Comparison of ENCODE assay signal across 33 cellular contexts in genomic region chr6:82881519-82881918, GRCh38.
"Had no signal": no experiment of that assay in that cellular context is flagged by ENCODE, and none has a peak within 500 bp of the region (broad histone marks: within the 10 kb centered on the region; RNA-seq: fewer than 3 reads in every experiment).

No MANE protein-coding gene starts in this region.

- H3K36me3 ChIP-seq: adrenal gland, cardiac muscle cell, colonic mucosa, esophagus squamous epithelium, gastroesophageal sphincter had no signal

- DNase-seq: activated CD4-positive, alpha-beta memory T cell treated with anti-CD3 and anti-CD28 coated beads, Interleukin-2, amount 10 ng/mL, durations not matched to agents 7 days and 5 days; activated CD4-positive, alpha-beta T cell treated with anti-CD3 and anti-CD28 coated beads for 36 hours; activated CD4-positive, alpha-beta T cell treated with anti-CD3 and anti-CD28 coated beads, Interleukin-2, amount 10 ng/mL, durations not matched to agents 24 days and 14 days; activated CD4-positive, alpha-beta T cell treated with anti-CD3 and anti-CD28 coated beads, Interleukin-2, amount 50 U/mL, for 4 hours; activated CD4-positive, CD25-positive, alpha-beta regulatory T cell; activated CD4-positive, CD25-positive, alpha-beta regulatory T cell treated with anti-CD3 and anti-CD28 coated beads, Interleukin-2, amount 50 U/mL, for 72 hours; activated CD8-positive, alpha-beta memory T cell treated with anti-CD3 and anti-CD28 coated beads, Interleukin-2, amount 50 U/mL, for 48 hours; activated effector memory CD4-positive, alpha-beta T cell treated with anti-CD3 and anti-CD28 coated beads, Interleukin-2, amount 50 U/mL, for 16 hours; activated naive CD4-positive, alpha-beta T cell treated with anti-CD3 and anti-CD28 coated beads for 36 hours; activated naive CD8-positive, alpha-beta T cell treated with anti-CD3 and anti-CD28 coated beads for 36 hours; activated naive CD8-positive, alpha-beta T cell treated with anti-CD3 and anti-CD28 coated beads, Interleukin-2, amount 50 U/mL, for 24 hours; activated T-cell treated with anti-CD3 and anti-CD28 coated beads, Interleukin-2, amount 50 U/mL, for 4 hours; adrenal gland; amygdala; aorta; body of pancreas; central memory CD4-positive, alpha-beta T cell; cerebellar nuclear complex; colonic mucosa; effector CD8-positive, alpha-beta T cell; esophagus squamous epithelium; foreskin melanocyte; T-helper 1 cell; T-helper 17 cell; T1000 had no signal

- H3K4me3 ChIP-seq: adrenal gland, body of pancreas, cardiac muscle cell, colonic mucosa, esophagus squamous epithelium, gastroesophageal sphincter had no signal

- H3K4me1 Mint-ChIP-seq: activated CD4-positive, alpha-beta memory T cell treated with anti-CD3 and anti-CD28 coated beads, Interleukin-2, amount 10 ng/mL, durations not matched to agents 7 days and 5 days; activated CD4-positive, alpha-beta T cell treated with anti-CD3 and anti-CD28 coated beads for 36 hours; activated CD4-positive, alpha-beta T cell treated with anti-CD3 and anti-CD28 coated beads, Interleukin-2, amount 10 ng/mL, durations not matched to agents 24 days and 14 days; activated naive CD4-positive, alpha-beta T cell treated with anti-CD3 and anti-CD28 coated beads, Interleukin-2, amount 50 U/mL, for 24 hours; activated naive CD8-positive, alpha-beta T cell treated with anti-CD3 and anti-CD28 coated beads for 36 hours; activated naive CD8-positive, alpha-beta T cell treated with anti-CD3 and anti-CD28 coated beads, Interleukin-2, amount 50 U/mL, for 24 hours; T-helper 17 cell had no signal

- H3K27me3 ChIP-seq: body of pancreas, cardiac muscle cell, colonic mucosa, esophagus squamous epithelium, gastroesophageal sphincter had no signal

- H3K9me3 ChIP-seq: adrenal gland, body of pancreas, colonic mucosa, esophagus squamous epithelium, gastroesophageal sphincter had no signal

- H3K36me3 Mint-ChIP-seq: activated naive CD4-positive, alpha-beta T cell treated with anti-CD3 and anti-CD28 coated beads, Interleukin-2, amount 50 U/mL, for 24 hours; activated naive CD8-positive, alpha-beta T cell treated with anti-CD3 and anti-CD28 coated beads for 36 hours had no signal

- H3K4me1 ChIP-seq: adrenal gland, body of pancreas, colonic mucosa had no signal

- H3K27me3 Mint-ChIP-seq: activated CD4-positive, alpha-beta T cell treated with anti-CD3 and anti-CD28 coated beads for 36 hours; activated CD4-positive, alpha-beta T cell treated with anti-CD3 and anti-CD28 coated beads, Interleukin-2, amount 10 ng/mL, durations not matched to agents 24 days and 14 days had no signal

- H3K27ac Mint-ChIP-seq: activated CD4-positive, alpha-beta memory T cell treated with anti-CD3 and anti-CD28 coated beads, Interleukin-2, amount 10 ng/mL, durations not matched to agents 7 days and 5 days; activated CD4-positive, alpha-beta T cell treated with anti-CD3 and anti-CD28 coated beads for 36 hours; activated CD4-positive, alpha-beta T cell treated with anti-CD3 and anti-CD28 coated beads, Interleukin-2, amount 10 ng/mL, durations not matched to agents 24 days and 14 days; activated naive CD4-positive, alpha-beta T cell treated with anti-CD3 and anti-CD28 coated beads for 36 hours; activated naive CD4-positive, alpha-beta T cell treated with anti-CD3 and anti-CD28 coated beads, Interleukin-2, amount 50 U/mL, for 24 hours; activated naive CD8-positive, alpha-beta T cell treated with anti-CD3 and anti-CD28 coated beads for 36 hours; activated naive CD8-positive, alpha-beta T cell treated with anti-CD3 and anti-CD28 coated beads, Interleukin-2, amount 50 U/mL, for 24 hours; activated T-helper 2 cell treated with anti-CD3 and anti-CD28 coated beads, Interferon-gamma antibody, Interleukin-2, Interleukin-4, amounts not matched to agents 10 μg/mL and 5 μg/mL and 100 μg/mL, durations not matched to agents 14 hours and 24 hours and 36 hours; T-helper 17 cell; T-helper 2 cell treated with Interferon-gamma antibody and Interleukin-4, amounts not matched to agents 5 μg/mL and 100 μg/mL, for 36 hours had no signal

- ATAC-seq: activated CD4-positive, alpha-beta T cell treated with anti-CD3 and anti-CD28 coated beads for 36 hours; activated naive CD8-positive, alpha-beta T cell treated with anti-CD3 and anti-CD28 coated beads, Interleukin-2, amount 50 U/mL, for 24 hours; activated T-cell treated with anti-CD3 and anti-CD28 coated beads, Interleukin-2, amount 50 U/mL, for 4 hours; body of pancreas; gastroesophageal sphincter; T-helper 17 cell had no signal

- H3K9me3 Mint-ChIP-seq: activated CD4-positive, alpha-beta memory T cell treated with anti-CD3 and anti-CD28 coated beads, Interleukin-2, amount 10 ng/mL, durations not matched to agents 7 days and 5 days; activated CD4-positive, alpha-beta T cell treated with anti-CD3 and anti-CD28 coated beads, Interleukin-2, amount 10 ng/mL, durations not matched to agents 24 days and 14 days; activated naive CD4-positive, alpha-beta T cell treated with anti-CD3 and anti-CD28 coated beads for 36 hours; activated naive CD4-positive, alpha-beta T cell treated with anti-CD3 and anti-CD28 coated beads, Interleukin-2, amount 50 U/mL, for 24 hours; activated naive CD8-positive, alpha-beta T cell treated with anti-CD3 and anti-CD28 coated beads for 36 hours; activated naive CD8-positive, alpha-beta T cell treated with anti-CD3 and anti-CD28 coated beads, Interleukin-2, amount 50 U/mL, for 24 hours; activated T-cell treated with anti-CD3 and anti-CD28 coated beads, Interleukin-2, amount 50 U/mL, for 4 hours; activated T-helper 2 cell treated with anti-CD3 and anti-CD28 coated beads, Interferon-gamma antibody, Interleukin-2, Interleukin-4, amounts not matched to agents 10 μg/mL and 5 μg/mL and 100 μg/mL, durations not matched to agents 14 hours and 24 hours and 36 hours; T-helper 2 cell treated with Interferon-gamma antibody and Interleukin-4, amounts not matched to agents 5 μg/mL and 100 μg/mL, for 36 hours had no signal

- H3K27ac ChIP-seq: adrenal gland, body of pancreas, cardiac muscle cell, colonic mucosa, epithelial cell of prostate, esophagus squamous epithelium, gastroesophageal sphincter had no signal

- H3K4me3 Mint-ChIP-seq: activated CD4-positive, alpha-beta memory T cell treated with anti-CD3 and anti-CD28 coated beads, Interleukin-2, amount 10 ng/mL, durations not matched to agents 7 days and 5 days; activated CD4-positive, alpha-beta T cell treated with anti-CD3 and anti-CD28 coated beads for 36 hours; activated CD4-positive, alpha-beta T cell treated with anti-CD3 and anti-CD28 coated beads, Interleukin-2, amount 10 ng/mL, durations not matched to agents 24 days and 14 days; activated naive CD4-positive, alpha-beta T cell treated with anti-CD3 and anti-CD28 coated beads for 36 hours; activated naive CD4-positive, alpha-beta T cell treated with anti-CD3 and anti-CD28 coated beads, Interleukin-2, amount 50 U/mL, for 24 hours; activated naive CD8-positive, alpha-beta T cell treated with anti-CD3 and anti-CD28 coated beads for 36 hours; activated naive CD8-positive, alpha-beta T cell treated with anti-CD3 and anti-CD28 coated beads, Interleukin-2, amount 50 U/mL, for 24 hours; activated T-cell treated with anti-CD3 and anti-CD28 coated beads, Interleukin-2, amount 50 U/mL, for 4 hours; T-helper 17 cell; T-helper 2 cell treated with Interferon-gamma antibody and Interleukin-4, amounts not matched to agents 5 μg/mL and 100 μg/mL, for 36 hours had no signal

- FAIRE-seq: endometrium, endothelial cell of umbilical vein had no signal
